ENCODE assay signal across 23 cellular contexts in the genomic region with DNA sequence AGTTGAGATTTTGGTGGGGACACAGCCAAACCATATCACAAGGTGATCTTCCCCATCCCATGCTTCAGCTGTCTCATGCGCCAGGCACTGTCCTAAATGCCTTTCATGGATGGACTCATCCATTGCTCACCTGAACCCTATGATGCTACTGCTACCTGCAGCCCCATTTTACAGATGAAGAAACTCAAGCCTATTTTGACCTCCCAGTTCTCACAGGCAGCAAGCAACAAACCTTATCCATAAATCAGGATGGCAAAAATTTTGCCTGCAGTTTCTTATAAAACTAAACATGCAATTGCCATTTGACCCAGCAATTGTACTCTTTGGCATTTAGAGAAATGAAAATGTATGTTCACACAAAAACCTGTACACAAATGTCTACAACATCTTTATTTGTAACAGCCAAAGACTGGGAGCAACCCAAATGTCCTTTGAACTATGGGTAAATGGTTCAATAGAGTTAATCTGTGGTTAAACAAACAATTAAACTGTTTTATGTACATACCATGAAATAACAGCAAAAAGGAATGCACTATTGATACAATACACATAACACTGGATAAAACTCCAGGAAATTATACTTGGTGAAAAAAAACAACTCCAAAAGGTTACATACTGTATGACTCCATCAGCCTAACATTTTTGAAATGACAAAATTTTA. TPM values are rescaled to one million over a fixed set of nuclear protein-coding genes. Genes with fewer than 3 reads are reported as not detected.
DNase-seq lines count a peak whose midpoint lies in the region; ATAC-seq and TF ChIP-seq lines count a peak whose summit lies in the region.
"Had no signal": no experiment of that assay in that cellular context is flagged by ENCODE, and none has a peak within 500 bp of the region (broad histone marks: within the 10 kb centered on the region; RNA-seq: fewer than 3 reads in every experiment).

No MANE protein-coding gene starts in this region.

- H3K4me1 Mint-ChIP-seq in stimulated activated naive CD8-positive, alpha-beta T cell treated with anti-CD3 and anti-CD28 coated beads, Interleukin-15, Interleukin-2, amounts not matched to agents 100 ng/mL and 50 ng/mL, for 24 hours (ENCODE audit: low read depth) = peaks cover 29% of the 10 kb centered on the region
- H3K4me1 Mint-ChIP-seq in stimulated activated naive CD8-positive, alpha-beta T cell treated with anti-CD3 and anti-CD28 coated beads, Interleukin-15, amount 100 ng/mL, for 72 hours = peaks cover 29% of the 10 kb centered on the region
- H3K4me1 Mint-ChIP-seq in neural crest cell = peaks cover 44% of the 10 kb centered on the region

- TF ChIP-seq CTCF in coronary artery (IDR thresholded peaks at IDR 0.05) (no peak), neural crest cell (conservative IDR thresholded peaks at IDR 0.05) (no peak)

- peaks cover 24% of the 10 kb centered on the region for H3K36me3 Mint-ChIP-seq in stimulated activated naive CD8-positive, alpha-beta T cell treated with anti-CD3 and anti-CD28 coated beads, Interleukin-15, Interleukin-2, amounts not matched to agents 100 ng/mL and 50 ng/mL, for 24 hours (ENCODE audit: low read depth)
- peaks cover 5% of the 10 kb centered on the region for H3K36me3 Mint-ChIP-seq in neural crest cell (ENCODE audit: low read depth)

- no peaks in the 10 kb centered on the region for H3K4me1 ChIP-seq in aorta (ENCODE audit: control insufficient read depth in 1 of 2, insufficient read depth in 2 of 2, low read length in 2 of 2)

- no peaks in the 10 kb centered on the region for H3K27me3 ChIP-seq in aorta (ENCODE audit: control insufficient read depth in 1 of 2, insufficient read depth in 2 of 2, low read length in 1 of 2)
- H3K27me3 ChIP-seq: SJSA1 had no signal

- no peaks in the 10 kb centered on the region for H3K27me3 Mint-ChIP-seq in stimulated activated naive CD8-positive, alpha-beta T cell treated with anti-CD3 and anti-CD28 coated beads, Interleukin-15, Interleukin-2, amounts not matched to agents 100 ng/mL and 50 ng/mL, for 24 hours
- no peaks in the 10 kb centered on the region for H3K27me3 Mint-ChIP-seq in stimulated activated naive CD8-positive, alpha-beta T cell treated with anti-CD3 and anti-CD28 coated beads, Interleukin-15, amount 100 ng/mL, for 72 hours
- peaks cover 16% of the 10 kb centered on the region for H3K27me3 Mint-ChIP-seq in neural crest cell (ENCODE audit: low read depth)
- H3K27me3 Mint-ChIP-seq: activated T-helper 17 cell treated with anti-CD3 and anti-CD28 coated beads, Interleukin-2, amount 50 U/mL, for 72 hours had no signal

- peak overlapping the region; percentile 21 for H3K4me3 Mint-ChIP-seq in stimulated activated naive CD8-positive, alpha-beta T cell treated with anti-CD3 and anti-CD28 coated beads, Interleukin-15, Interleukin-2, amounts not matched to agents 100 ng/mL and 50 ng/mL, for 24 hours
- H3K4me3 Mint-ChIP-seq in stimulated activated naive CD8-positive, alpha-beta T cell treated with anti-CD3 and anti-CD28 coated beads, Interleukin-15, amount 100 ng/mL, for 72 hours = no peak overlapping the region
- H3K4me3 Mint-ChIP-seq in neural crest cell = peak overlapping the region; percentile 61
- H3K4me3 Mint-ChIP-seq: activated T-helper 17 cell treated with anti-CD3 and anti-CD28 coated beads, Interleukin-2, amount 50 U/mL, for 72 hours had no signal

- intact Hi-C loops in aorta (cut with DNase I) = loop anchor here in 1 of 2 donors (5.0 kb wide), 2 partner anchors 36 to 66 kb away; no protein-coding TSS in a partner anchor

- H3K9me3 Mint-ChIP-seq in stimulated activated naive CD8-positive, alpha-beta T cell treated with anti-CD3 and anti-CD28 coated beads, Interleukin-15, Interleukin-2, amounts not matched to agents 100 ng/mL and 50 ng/mL, for 24 hours = no peaks in the 10 kb centered on the region
- H3K9me3 Mint-ChIP-seq in stimulated activated naive CD8-positive, alpha-beta T cell treated with anti-CD3 and anti-CD28 coated beads, Interleukin-15, amount 100 ng/mL, for 72 hours = no peaks in the 10 kb centered on the region
- H3K9me3 Mint-ChIP-seq in neural crest cell = no peaks in the 10 kb centered on the region
- H3K9me3 Mint-ChIP-seq: activated T-helper 17 cell treated with anti-CD3 and anti-CD28 coated beads, Interleukin-2, amount 50 U/mL, for 72 hours; CD8-positive, alpha-beta T cell had no signal

- H3K36me3 ChIP-seq in aorta (ENCODE audit: control insufficient read depth in 1 of 2, insufficient read depth in 2 of 2, low read length in 1 of 2) = peaks cover 0 to 3% of the 10 kb centered on the region in 2 donors
- H3K36me3 ChIP-seq: HAP-1, lower lobe of right lung had no signal

- WGBS in aorta, 2 donors = 99 to 100% methylated on average over 1 of the region's 1 CpG

- no peak for ATAC-seq in stimulated activated naive CD8-positive, alpha-beta T cell treated with anti-CD3 and anti-CD28 coated beads, Interleukin-15, amount 100 ng/mL, for 72 hours
- ATAC-seq in aorta (ENCODE audit: low FRiP score) = no peak
- ATAC-seq: activated T-helper 17 cell treated with anti-CD3 and anti-CD28 coated beads, Interleukin-2, amount 50 U/mL, for 72 hours; CD8-positive, alpha-beta T cell; lower lobe of right lung had no signal

- no peaks in the 10 kb centered on the region for H3K9me3 ChIP-seq in aorta (ENCODE audit: control insufficient read depth, low read length)
- H3K9me3 ChIP-seq: HAP-1, lower lobe of right lung had no signal

- H3K27ac Mint-ChIP-seq in stimulated activated naive CD8-positive, alpha-beta T cell treated with anti-CD3 and anti-CD28 coated beads, Interleukin-15, Interleukin-2, amounts not matched to agents 100 ng/mL and 50 ng/mL, for 24 hours = no peak overlapping the region
- H3K27ac Mint-ChIP-seq in stimulated activated naive CD8-positive, alpha-beta T cell treated with anti-CD3 and anti-CD28 coated beads, Interleukin-15, amount 100 ng/mL, for 72 hours = no peak overlapping the region
- no peak overlapping the region for H3K27ac Mint-ChIP-seq in neural crest cell (ENCODE audit: unreplicated experiment)
- H3K27ac Mint-ChIP-seq: activated T-helper 17 cell treated with anti-CD3 and anti-CD28 coated beads, Interleukin-2, amount 50 U/mL, for 72 hours; CD8-positive, alpha-beta T cell had no signal

- peak overlapping the region; percentile 96 for H3K4me3 ChIP-seq in coronary artery
- peak overlapping the region in 1 of 2 donors; percentile 97 for H3K4me3 ChIP-seq in aorta (ENCODE audit: low read length in 2 of 2)
- H3K4me3 ChIP-seq: HAP-1, lower lobe of right lung, SJSA1 had no signal

- DNase-seq in stimulated activated naive CD8-positive, alpha-beta T cell treated with anti-CD3 and anti-CD28 coated beads, Interleukin-15, amount 100 ng/mL, for 72 hours = no peak
- DNase-seq in coronary artery (ENCODE audit: low spot score) (no peak), neural crest cell (ENCODE audit: low read depth, low spot score) (no peak), NCI-H82 treated with DMSO at 0.1 percent for 48 hours (lab: John Stamatoyannopoulos, UW; ENCODE audit: unreplicated experiment) (no peak), NCI-H2107 treated with DMSO at 0.1 percent for 48 hours (lab: John Stamatoyannopoulos, UW; ENCODE audit: unreplicated experiment) (no peak), aorta (no peak)
- DNase-seq in stimulated activated naive CD4-positive, alpha-beta T cell (lab: John Stamatoyannopoulos, UW) = no peak
- DNase-seq: activated CD4-positive, CD25-positive, alpha-beta regulatory T cell treated with anti-CD3 and anti-CD28 coated beads, Interleukin-2, amount 50 U/mL, for 72 hours; CD8-positive, alpha-beta T cell; DMS79; effector CD4-positive, alpha-beta T cell; lower lobe of right lung; MM.1S; NCI-H1694; NCI-H226; NCI-H82; posterior cingulate gyrus; stimulated activated CD4-positive, alpha-beta T cell treated with anti-CD3 and anti-CD28 coated beads, Interleukin-4, amount 100 ng/mL, for 24 hours; T-helper 9 cell had no signal

- H3K27ac ChIP-seq in coronary artery = peak overlapping the region in 1 of 2 donors; percentile 77
- peak overlapping the region in 1 of 2 donors; percentile 69 for H3K27ac ChIP-seq in aorta (ENCODE audit: low read depth in 1 of 2, low read length in 2 of 2)
- H3K27ac ChIP-seq: lower lobe of right lung, SJSA1 had no signal

RNA-seq across cellular contexts. Expression of a gene that starts 2.6 kb away (rescaled TPM):
- total RNA-seq in neural crest cell (14.4 and 15.4 TPM in 2 replicates), aorta (100 to 1,000 TPM in 1 of 2 donors, 10 to 100 TPM in 1; 28.1 to 104 TPM)
- 10 to 100 TPM in 1 of 2 donors, 1 to 10 TPM in 1; 3.6 to 24.3 TPM for polyA plus RNA-seq in aorta

Comparison
In these comparisons a context has a peak if more than half of its experiments do, and no peak if none do; other contexts are left out.
1. H3K4me3 Mint-ChIP-seq: peak in stimulated activated naive CD8-positive, alpha-beta T cell treated with anti-CD3 and anti-CD28 coated beads, Interleukin-15, Interleukin-2, amounts not matched to agents 100 ng/mL and 50 ng/mL, for 24 hours (single experiment) and neural crest cell (single experiment); none in stimulated activated naive CD8-positive, alpha-beta T cell treated with anti-CD3 and anti-CD28 coated beads, Interleukin-15, amount 100 ng/mL, for 72 hours (0 of 2).